Comparison of ENCODE assay signal across 8 cellular contexts in genomic region chr18:79950440-79951341, GRCh38. TPM values are rescaled to one million over a fixed set of nuclear protein-coding genes. Genes with fewer than 3 reads are reported as not detected.
DNase-seq lines count a peak whose midpoint lies in the region; ATAC-seq and TF ChIP-seq lines count a peak whose summit lies in the region.

No MANE protein-coding gene starts in this region.

- no peak for TF ChIP-seq RAD21 in IMR-90 (IDR thresholded peaks at IDR 0.05; ENCODE audit: low read length)

- H3K9me1 ChIP-seq in IMR-90 (ENCODE audit: insufficient read depth, low read length) = peaks cover 20% of the 10 kb centered on the region

- no peak overlapping the region for H2BK15ac ChIP-seq in IMR-90 (ENCODE audit: low read depth, low read length)

- peak overlapping the region; percentile 44 for H3K9ac ChIP-seq in IMR-90 (ENCODE audit: low read depth, low read length)
- H3K9ac ChIP-seq in trophoblast cell (ENCODE audit: low read length) = peak overlapping the region; percentile 48

- DNase-seq in AG08396 (ENCODE audit: low spot score) (peak; percentile 70), IMR-90 (peak; percentile 12), cardiac septum (ENCODE audit: low spot score) (peak; percentile 74), trophoblast cell (peak in 1 of 2 donors; percentile 43), amniotic stem cell (lab: John Stamatoyannopoulos, UW) (no peak)
- DNase-seq in activated effector memory CD4-positive, alpha-beta T cell treated with Interleukin-2 at 50 U/mL for 16 hours = peak; percentile 10

- H2BK120ac ChIP-seq in IMR-90 (ENCODE audit: low read depth, low read length) (no peak overlapping the region), trophoblast cell (ENCODE audit: insufficient read depth, low read length, poor library complexity) (no peak overlapping the region)

- H4K91ac ChIP-seq in IMR-90 (ENCODE audit: insufficient read depth, low read depth, low read length) (no peak overlapping the region), trophoblast cell (ENCODE audit: low read depth, low read length) (peak overlapping the region; percentile 39)

- intact Hi-C loops in IMR-90 (cut with micrococcal nuclease) = loop anchor here (5.0 kb wide), 1 partner anchor 153 kb away; the partner anchor contains the start of gene KCNG2
- intact Hi-C loops in cardiac septum (cut with DNase I) = loop anchor here (2.0 to 5.0 kb wide), 2 partner anchors 38 to 82 kb away; partner anchors contain the start of genes RBFA and TXNL4A

- H3K4me1 ChIP-seq in IMR-90 (ENCODE audit: control insufficient read depth, insufficient read depth, low read length) (peaks cover 12% of the 10 kb centered on the region), trophoblast cell (ENCODE audit: control insufficient read depth in 1 of 2, insufficient read depth in 2 of 2, low read length in 2 of 2) (peaks cover 12 to 17% of the 10 kb centered on the region in 2 experiments)

- H4K5ac ChIP-seq in IMR-90 (ENCODE audit: low read depth, low read length) = no peak overlapping the region

- peak overlapping the region; percentile 95 for H3K23ac ChIP-seq in IMR-90 (ENCODE audit: low read depth, low read length)
- no peak overlapping the region for H3K23ac ChIP-seq in trophoblast cell (ENCODE audit: low read length)

- H2BK5ac ChIP-seq in IMR-90 (ENCODE audit: low read depth, low read length, poor library complexity, severe bottlenecking) (peak overlapping the region; percentile 15), trophoblast cell (ENCODE audit: low read depth, low read length, poor library complexity) (no peak overlapping the region)

- no peak for TF ChIP-seq POLR2A in IMR-90 (IDR thresholded peaks at IDR 0.05; ENCODE audit: low read depth, low read length)

- peak overlapping the region; percentile 75 for H3K4me2 ChIP-seq in IMR-90 (ENCODE audit: low read depth, low read length)
- peak overlapping the region; percentile 70 for H3K4me2 ChIP-seq in trophoblast cell (ENCODE audit: low read length)

- dilution Hi-C loops in IMR-90 (cut with HindIII; ENCODE audit: low sequenced_read_pairs, unreplicated experiment) = no loop called here

- H3K27ac ChIP-seq in IMR-90 (ENCODE audit: insufficient read depth, low read length) = peak overlapping the region; percentile 2
- no peak overlapping the region for H3K27ac ChIP-seq in trophoblast cell (ENCODE audit: low read depth, low read length)

- no peak overlapping the region for H4K12ac ChIP-seq in trophoblast cell (ENCODE audit: low read depth, low read length)

- CTCF ChIA-PET in IMR-90 (lab: Yijun Ruan, JAX) = interaction anchor here (1.1 kb wide), 1 partner anchor 13 kb away, joined by 3 read pairs; the partner anchor contains the start of gene HSBP1L1

- peak overlapping the region; percentile 43 for H2AK5ac ChIP-seq in IMR-90 (ENCODE audit: low read depth, low read length)
- no peak overlapping the region for H2AK5ac ChIP-seq in trophoblast cell (ENCODE audit: low read length)

- POLR2A ChIA-PET in IMR-90 (lab: Charles Lee; ENCODE audit: unreplicated experiment) = no interaction called here

- peaks cover 46% of the 10 kb centered on the region for H4K20me1 ChIP-seq in IMR-90 (ENCODE audit: insufficient read depth, low read length)

- H2BK20ac ChIP-seq in IMR-90 (ENCODE audit: low read depth, low read length) = no peak overlapping the region

- peak overlapping the region in 1 of 2 experiments; percentile 25; a peak in 1 of 4 replicates for H4K8ac ChIP-seq in IMR-90 (ENCODE audit: low read depth in 2 of 2, low read length in 2 of 2)
- peak overlapping the region; percentile 20 for H4K8ac ChIP-seq in trophoblast cell (ENCODE audit: low read depth, low read length)

- peaks cover 22 to 64% of the 10 kb centered on the region in 2 experiments for H3K79me1 ChIP-seq in IMR-90 (ENCODE audit: low read depth in 1 of 2, low read length in 2 of 2)
- peaks cover 5% of the 10 kb centered on the region for H3K79me1 ChIP-seq in trophoblast cell (ENCODE audit: low read length)

- WGBS in IMR-90 (ENCODE audit: extremely low coverage in 2 of 2, insufficient read length in 1 of 2), 2 experiments = 1% methylated on average over 14 of the region's 82 CpGs; no CpG with 5 or more reads in 1 of the 2 experiments
- no CpG with 5 or more reads among the region's 82 CpGs for WGBS in trophoblast cell (ENCODE audit: extremely low coverage, insufficient coverage, insufficient read length)

- peak overlapping the region; percentile 81 for H2AK9ac ChIP-seq in IMR-90 (replicated peaks; ENCODE audit: low read depth, low read length, poor library complexity)

- peak overlapping the region; percentile 59 for H3K4me3 ChIP-seq in IMR-90 (ENCODE audit: insufficient read depth, low read depth, low read length)
- H3K4me3 ChIP-seq in trophoblast cell (ENCODE audit: low read depth, low read length) = peak overlapping the region; percentile 84

- peaks cover 7% of the 10 kb centered on the region for H3K79me2 ChIP-seq in trophoblast cell (ENCODE audit: control insufficient read depth, insufficient read depth, low read length, poor library complexity)

- no peak for TF ChIP-seq CTCF in IMR-90 (conservative IDR thresholded peaks at IDR 0.05; ENCODE audit: low read depth, low read length)

- peak overlapping the region; percentile 73 for H3K4ac ChIP-seq in IMR-90 (ENCODE audit: low read depth, low read length)
- peak overlapping the region; percentile 24 for H3K4ac ChIP-seq in trophoblast cell (ENCODE audit: low read depth, low read length)

- ATAC-seq in GM19035 (IDR thresholded peaks at IDR 0.05; ENCODE audit: unreplicated experiment) (peak; percentile 34), IMR-90 (ENCODE audit: low read depth) (peak; percentile 28), HG02884 (IDR thresholded peaks at IDR 0.05; ENCODE audit: unreplicated experiment) (no peak)

- H2AFZ ChIP-seq in IMR-90 (replicated peaks; ENCODE audit: low read length, poor library complexity) (peak overlapping the region; percentile 82), trophoblast cell (ENCODE audit: insufficient read depth, low read length, poor library complexity) (peak overlapping the region; percentile 25)

- peaks cover 27% of the 10 kb centered on the region for H3K36me3 ChIP-seq in IMR-90 (ENCODE audit: control insufficient read depth, insufficient read depth, low read length)
- H3K36me3 ChIP-seq in trophoblast cell (ENCODE audit: control insufficient read depth in 1 of 2, insufficient read depth in 2 of 2, low read length in 2 of 2) = peaks cover 5 to 7% of the 10 kb centered on the region in 2 experiments

- no peak overlapping the region for H3K18ac ChIP-seq in IMR-90 (ENCODE audit: low read depth, low read length)
- peak overlapping the region; percentile 58 for H3K18ac ChIP-seq in trophoblast cell (ENCODE audit: low read length)

- H3K56ac ChIP-seq in IMR-90 (ENCODE audit: extremely low read depth, insufficient read depth, low read length) = no peak overlapping the region; the same call in 1 of the 2 replicates

- H3K9me3 ChIP-seq in IMR-90 (ENCODE audit: control insufficient read depth, insufficient read depth, low read length) (no peaks in the 10 kb centered on the region), trophoblast cell (ENCODE audit: insufficient read depth, low read depth, low read length) (peaks cover 3% of the 10 kb centered on the region)

- BruUV-seq in IMR-90 (replicated peaks; lab: Mats Ljungman, UMichigan) = no TSS peak

- H3K14ac ChIP-seq in IMR-90 (replicated peaks; ENCODE audit: low read depth, low read length) (peak overlapping the region; percentile 93), trophoblast cell (ENCODE audit: low read length) (peak overlapping the region; percentile 24)

- in situ Hi-C loops in IMR-90 (cut with MboI; ENCODE audit: low sequenced_read_pairs) = no loop called here

- H2BK12ac ChIP-seq in trophoblast cell (ENCODE audit: low read length) = no peak overlapping the region

- H3K27me3 ChIP-seq in IMR-90 (ENCODE audit: control insufficient read depth, insufficient read depth, low read length) = no peaks in the 10 kb centered on the region
- peaks cover 9% of the 10 kb centered on the region for H3K27me3 ChIP-seq in trophoblast cell (ENCODE audit: insufficient read depth, low read length)

TF ChIP-seq in IMR-90, 13 proteins besides CTCF, POLR2A, EP300 and RAD21:
- TF ChIP-seq RFX5 (IDR thresholded peaks at IDR 0.05; ENCODE audit: low read depth, low read length) (no peak), MAZ (IDR thresholded peaks at IDR 0.05; ENCODE audit: borderline replicate concordance, low read depth, low read length) (0 out of 2 replicates have a peak, but pooled peaks have one; percentile 10), MXI1 (IDR thresholded peaks at IDR 0.05; ENCODE audit: borderline replicate concordance, low read depth, low read length) (no peak), NFE2L2 (IDR thresholded peaks at IDR 0.05; ENCODE audit: low read depth, low read length) (no peak)

RNA-seq across cellular contexts. Expression of gene SLC66A2, which starts 0.8 kb away (rescaled TPM):
- total RNA-seq in IMR-90 (2012; rRNA removed) (16.9 and 17.6 TPM in 2 replicates), cardiac septum (23.5 TPM)
- polyA plus RNA-seq in IMR-90 (2012; rRNA removed) = 23.5 and 29.6 TPM in 2 replicates
- 25.1 and 42.3 TPM in 2 replicates for polyA plus RNA-seq in IMR-90 (2012; cell fraction: cytosol; rRNA removed)
- polyA plus RNA-seq in IMR-90 (2012; cell fraction: nucleus; rRNA removed; ENCODE audit: low replicate concordance) = 24.9 and 57.8 TPM in 2 replicates
- polyA plus RNA-seq in trophoblast cell (2013) = 11.7 and 12.7 TPM in 2 replicates

RNA-seq across cellular contexts. Expression of gene HSBP1L1, which starts 13.8 kb away (rescaled TPM):
- total RNA-seq in IMR-90 (2012; rRNA removed) = 7.8 and 8.6 TPM in 2 replicates
- 14.9 and 18.0 TPM in 2 replicates for polyA plus RNA-seq in IMR-90 (2012; rRNA removed)
- polyA plus RNA-seq in IMR-90 (2012; cell fraction: cytosol; rRNA removed) = 18.1 and 26.9 TPM in 2 replicates
- 22.4 and 64.4 TPM in 2 replicates for polyA plus RNA-seq in IMR-90 (2012; cell fraction: nucleus; rRNA removed; ENCODE audit: low replicate concordance)
- total RNA-seq in cardiac septum = 7.9 TPM
- 19.8 and 20.5 TPM in 2 replicates for polyA plus RNA-seq in trophoblast cell (2013)

RNA-seq across cellular contexts. Expression of gene TXNL4A, which starts 37.7 kb away (rescaled TPM):
- total RNA-seq in IMR-90 (2012; rRNA removed) (38.7 and 72.8 TPM in 2 replicates), cardiac septum (96.5 TPM)
- 103 and 130 TPM in 2 replicates for polyA plus RNA-seq in IMR-90 (2012; rRNA removed)
- 55.2 and 96.9 TPM in 2 replicates for polyA plus RNA-seq in IMR-90 (2012; cell fraction: cytosol; rRNA removed)
- polyA plus RNA-seq in IMR-90 (2012; cell fraction: nucleus; rRNA removed; ENCODE audit: low replicate concordance) = 22.7 and 54.6 TPM in 2 replicates
- 82.5 and 87.8 TPM in 2 replicates for polyA plus RNA-seq in trophoblast cell (2013)
